Comparison of ENCODE assay signal across 8 cellular contexts in the genomic region with DNA sequence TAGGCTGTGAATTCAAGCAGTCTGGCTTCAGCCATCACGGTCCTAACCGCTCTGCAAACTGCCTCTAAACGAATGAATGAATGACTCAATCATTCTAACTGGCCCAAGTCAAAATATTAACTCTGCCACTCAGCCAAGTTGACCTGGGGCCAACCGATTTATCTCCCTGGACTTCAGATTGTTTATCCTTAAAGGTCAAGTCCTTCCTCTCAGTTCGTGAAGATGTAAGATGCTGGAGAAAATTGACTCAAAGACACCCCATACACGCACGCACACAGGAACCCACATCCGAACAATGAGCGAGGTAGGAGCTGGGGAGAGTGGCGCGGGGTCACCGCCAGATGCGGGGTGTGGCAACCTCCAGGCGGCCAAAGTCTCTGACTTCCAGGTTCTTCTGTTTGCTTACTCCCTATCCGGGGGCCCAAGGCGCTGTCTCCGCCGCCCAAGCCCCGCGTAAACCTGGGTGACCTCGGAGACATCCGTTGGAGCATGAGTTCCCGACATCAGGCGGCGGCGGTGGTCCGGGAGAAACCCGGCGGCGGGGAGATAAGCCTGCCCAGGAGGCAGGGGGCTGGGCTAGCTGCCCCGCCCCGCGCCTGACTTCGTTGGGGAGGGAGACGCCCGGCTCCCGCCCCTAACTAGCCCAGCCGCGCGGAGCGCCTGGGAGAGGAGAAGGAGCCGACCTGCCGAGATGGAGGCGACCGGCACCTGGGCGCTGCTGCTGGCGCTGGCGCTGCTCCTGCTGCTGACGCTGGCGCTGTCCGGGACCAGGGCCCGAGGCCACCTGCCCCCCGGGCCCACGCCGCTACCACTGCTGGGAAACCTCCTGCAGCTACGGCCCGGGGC. TPM values are rescaled to one million over a fixed set of nuclear protein-coding genes. Genes with fewer than 3 reads are reported as not detected.
A peak's percentile ranks its signal among the peaks of the same experiment; 100 is the strongest.
DNase-seq lines count a peak whose midpoint lies in the region; ATAC-seq lines count a peak whose summit lies in the region.

A gene with protein sequence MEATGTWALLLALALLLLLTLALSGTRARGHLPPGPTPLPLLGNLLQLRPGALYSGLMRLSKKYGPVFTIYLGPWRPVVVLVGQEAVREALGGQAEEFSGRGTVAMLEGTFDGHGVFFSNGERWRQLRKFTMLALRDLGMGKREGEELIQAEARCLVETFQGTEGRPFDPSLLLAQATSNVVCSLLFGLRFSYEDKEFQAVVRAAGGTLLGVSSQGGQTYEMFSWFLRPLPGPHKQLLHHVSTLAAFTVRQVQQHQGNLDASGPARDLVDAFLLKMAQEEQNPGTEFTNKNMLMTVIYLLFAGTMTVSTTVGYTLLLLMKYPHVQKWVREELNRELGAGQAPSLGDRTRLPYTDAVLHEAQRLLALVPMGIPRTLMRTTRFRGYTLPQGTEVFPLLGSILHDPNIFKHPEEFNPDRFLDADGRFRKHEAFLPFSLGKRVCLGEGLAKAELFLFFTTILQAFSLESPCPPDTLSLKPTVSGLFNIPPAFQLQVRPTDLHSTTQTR (plus strand): TSS at position 646 of the 846 bp plus-strand sequence. CDS start 46 bp downstream, at position 692.

- DNase-seq in activated CD4-positive, alpha-beta T cell treated with anti-CD3 and anti-CD28 coated beads for 36 hours, result peak; percentile 46
- DNase-seq in activated CD4-positive, alpha-beta T cell treated with anti-CD3 and anti-CD28 coated beads, Interleukin-2, amount 50 U/mL, for 1 hour, result no peak
- DNase-seq in activated T-helper 1 cell treated with anti-CD3 and anti-CD28 coated beads, Interleukin-12 subunit alpha, Interleukin-12 subunit beta, Interleukin-2, Interleukin-4 antibody, amounts not matched to agents 30 ng/mL and 10 ng/mL and 1 ng/mL, durations not matched to agents 14 hours and 24 hours and 36 hours (ENCODE audit: low spot score), result peak; percentile 17
- DNase-seq in stimulated activated effector memory CD8-positive, alpha-beta T cell treated with anti-CD3 and anti-CD28 coated beads, Interleukin-12 subunit alpha, Interleukin-12 subunit beta, amount 100 ng/mL, for 72 hours (ENCODE audit: low spot score in 2 of 2), result no peak
- no peak for DNase-seq in activated CD4-positive, CD25-positive, alpha-beta regulatory T cell (lab: John Stamatoyannopoulos, UW)

- H3K4me1 ChIP-seq in iPS-15b (ENCODE audit: control insufficient read depth, insufficient read depth, low read length), result peaks cover 22% of the 10 kb centered on the region

- peak within 1 kb of the TSS; percentile 29 for H3K27ac Mint-ChIP-seq in activated CD4-positive, alpha-beta T cell treated with anti-CD3 and anti-CD28 coated beads for 36 hours
- no peak within 1 kb of the TSS for H3K27ac Mint-ChIP-seq in activated T-helper 1 cell treated with anti-CD3 and anti-CD28 coated beads, Interleukin-12 subunit alpha, Interleukin-12 subunit beta, Interleukin-2, Interleukin-4 antibody, amounts not matched to agents 30 ng/mL and 10 ng/mL and 1 ng/mL, durations not matched to agents 14 hours and 24 hours and 36 hours
- H3K27ac Mint-ChIP-seq in stimulated activated effector memory CD8-positive, alpha-beta T cell treated with anti-CD3 and anti-CD28 coated beads, Interleukin-12 subunit alpha, Interleukin-12 subunit beta, amount 100 ng/mL, for 72 hours, result no peak within 1 kb of the TSS

- H3K27me3 ChIP-seq in iPS-15b (ENCODE audit: control insufficient read depth, insufficient read depth, low read length), result no peaks in the 10 kb centered on the region

- POLR2A ChIA-PET in activated CD4-positive, alpha-beta T cell treated with anti-CD3 and anti-CD28 coated beads for 36 hours (lab: Charles Lee), result no interaction called here

- intact Hi-C loops in activated CD4-positive, alpha-beta T cell treated with anti-CD3 and anti-CD28 coated beads for 36 hours (cut with DNase I, micrococcal nuclease), result no loop called here
- intact Hi-C loops in activated T-helper 1 cell treated with anti-CD3 and anti-CD28 coated beads, Interleukin-12 subunit alpha, Interleukin-12 subunit beta, Interleukin-2, Interleukin-4 antibody, amounts not matched to agents 30 ng/mL and 10 ng/mL and 1 ng/mL, durations not matched to agents 14 hours and 24 hours and 36 hours (cut with micrococcal nuclease), result no loop called here

- peak within 1 kb of the TSS; percentile 88 for H3K9ac ChIP-seq in iPS-15b (ENCODE audit: low read depth, low read length)

- H3K4me3 ChIP-seq in iPS-15b (ENCODE audit: low read depth, low read length), result peak within 1 kb of the TSS; percentile 94

- ATAC-seq in activated CD4-positive, alpha-beta T cell treated with anti-CD3 and anti-CD28 coated beads for 36 hours, result peak; percentile 71
- ATAC-seq in stimulated activated effector memory CD8-positive, alpha-beta T cell treated with anti-CD3 and anti-CD28 coated beads, Interleukin-12 subunit alpha, Interleukin-12 subunit beta, amount 100 ng/mL, for 72 hours, result peak; percentile 60
- ATAC-seq in GM21526 (IDR thresholded peaks at IDR 0.05; ENCODE audit: low FRiP score, unreplicated experiment) (no peak), GM18519 (IDR thresholded peaks at IDR 0.05; ENCODE audit: low FRiP score, unreplicated experiment) (no peak)

- H3K9me3 Mint-ChIP-seq in activated CD4-positive, alpha-beta T cell treated with anti-CD3 and anti-CD28 coated beads for 36 hours (ENCODE audit: low read depth), result no peaks in the 10 kb centered on the region
- no peaks in the 10 kb centered on the region for H3K9me3 Mint-ChIP-seq in activated T-helper 1 cell treated with anti-CD3 and anti-CD28 coated beads, Interleukin-12 subunit alpha, Interleukin-12 subunit beta, Interleukin-2, Interleukin-4 antibody, amounts not matched to agents 30 ng/mL and 10 ng/mL and 1 ng/mL, durations not matched to agents 14 hours and 24 hours and 36 hours
- no peaks in the 10 kb centered on the region for H3K9me3 Mint-ChIP-seq in stimulated activated effector memory CD8-positive, alpha-beta T cell treated with anti-CD3 and anti-CD28 coated beads, Interleukin-12 subunit alpha, Interleukin-12 subunit beta, amount 100 ng/mL, for 72 hours

- H3K4me3 Mint-ChIP-seq in activated CD4-positive, alpha-beta T cell treated with anti-CD3 and anti-CD28 coated beads for 36 hours, result peak within 1 kb of the TSS; percentile 41
- H3K4me3 Mint-ChIP-seq in activated T-helper 1 cell treated with anti-CD3 and anti-CD28 coated beads, Interleukin-12 subunit alpha, Interleukin-12 subunit beta, Interleukin-2, Interleukin-4 antibody, amounts not matched to agents 30 ng/mL and 10 ng/mL and 1 ng/mL, durations not matched to agents 14 hours and 24 hours and 36 hours, result peak within 1 kb of the TSS; percentile 71
- H3K4me3 Mint-ChIP-seq in stimulated activated effector memory CD8-positive, alpha-beta T cell treated with anti-CD3 and anti-CD28 coated beads, Interleukin-12 subunit alpha, Interleukin-12 subunit beta, amount 100 ng/mL, for 72 hours, result peak within 1 kb of the TSS; percentile 37

- peaks cover 12% of the 10 kb centered on the region for H3K4me1 Mint-ChIP-seq in activated CD4-positive, alpha-beta T cell treated with anti-CD3 and anti-CD28 coated beads for 36 hours
- H3K4me1 Mint-ChIP-seq in activated T-helper 1 cell treated with anti-CD3 and anti-CD28 coated beads, Interleukin-12 subunit alpha, Interleukin-12 subunit beta, Interleukin-2, Interleukin-4 antibody, amounts not matched to agents 30 ng/mL and 10 ng/mL and 1 ng/mL, durations not matched to agents 14 hours and 24 hours and 36 hours (ENCODE audit: low read depth), result peaks cover 18% of the 10 kb centered on the region
- H3K4me1 Mint-ChIP-seq in stimulated activated effector memory CD8-positive, alpha-beta T cell treated with anti-CD3 and anti-CD28 coated beads, Interleukin-12 subunit alpha, Interleukin-12 subunit beta, amount 100 ng/mL, for 72 hours, result peaks cover 16% of the 10 kb centered on the region

- peaks cover 34% of the 10 kb centered on the region for H3K27me3 Mint-ChIP-seq in activated CD4-positive, alpha-beta T cell treated with anti-CD3 and anti-CD28 coated beads for 36 hours
- H3K27me3 Mint-ChIP-seq in activated T-helper 1 cell treated with anti-CD3 and anti-CD28 coated beads, Interleukin-12 subunit alpha, Interleukin-12 subunit beta, Interleukin-2, Interleukin-4 antibody, amounts not matched to agents 30 ng/mL and 10 ng/mL and 1 ng/mL, durations not matched to agents 14 hours and 24 hours and 36 hours (ENCODE audit: insufficient read depth), result peaks cover 48% of the 10 kb centered on the region

- H3K36me3 ChIP-seq in iPS-15b (ENCODE audit: control insufficient read depth, insufficient read depth, low read length), result peaks cover 31% of the 10 kb centered on the region

- no peaks in the 10 kb centered on the region for H3K36me3 Mint-ChIP-seq in activated CD4-positive, alpha-beta T cell treated with anti-CD3 and anti-CD28 coated beads for 36 hours (ENCODE audit: low read depth)
- peaks cover 2% of the 10 kb centered on the region for H3K36me3 Mint-ChIP-seq in activated T-helper 1 cell treated with anti-CD3 and anti-CD28 coated beads, Interleukin-12 subunit alpha, Interleukin-12 subunit beta, Interleukin-2, Interleukin-4 antibody, amounts not matched to agents 30 ng/mL and 10 ng/mL and 1 ng/mL, durations not matched to agents 14 hours and 24 hours and 36 hours (ENCODE audit: low read depth)
- H3K36me3 Mint-ChIP-seq in stimulated activated effector memory CD8-positive, alpha-beta T cell treated with anti-CD3 and anti-CD28 coated beads, Interleukin-12 subunit alpha, Interleukin-12 subunit beta, amount 100 ng/mL, for 72 hours, result no peaks in the 10 kb centered on the region

- H3K9me3 ChIP-seq in iPS-15b (ENCODE audit: control insufficient read depth, insufficient read depth, low read length), result no peaks in the 10 kb centered on the region

- CTCF ChIA-PET in activated CD4-positive, alpha-beta T cell treated with anti-CD3 and anti-CD28 coated beads for 36 hours (lab: Charles Lee), result interaction anchor here (2.1 kb wide), 1 partner anchor 11 kb away, joined by 8 read pairs; no protein-coding TSS in a partner anchor

RNA-seq across cellular contexts. Expression of the gene that starts here (rescaled TPM):
- total RNA-seq in activated CD4-positive, alpha-beta T cell treated with anti-CD3 and anti-CD28 coated beads for 36 hours, result under 1 TPM; 0.46 to 0.84 TPM
- 0.60 and 0.73 TPM in 2 replicates for total RNA-seq in activated T-helper 1 cell treated with anti-CD3 and anti-CD28 coated beads, Interleukin-12 subunit alpha, Interleukin-12 subunit beta, Interleukin-2, Interleukin-4 antibody, amounts not matched to agents 30 ng/mL and 10 ng/mL and 1 ng/mL, durations not matched to agents 14 hours and 24 hours and 36 hours

Comparison
In these comparisons a context has a peak if more than half of its experiments do, and no peak if none do; other contexts are left out.
1. Peak in DNase-seq and ATAC-seq in activated CD4-positive, alpha-beta T cell treated with anti-CD3 and anti-CD28 coated beads for 36 hours; RNA of the gene not detected or under 1 TPM.
2. Peak in DNase-seq in activated T-helper 1 cell treated with anti-CD3 and anti-CD28 coated beads, Interleukin-12 subunit alpha, Interleukin-12 subunit beta, Interleukin-2, Interleukin-4 antibody, amounts not matched to agents 30 ng/mL and 10 ng/mL and 1 ng/mL, durations not matched to agents 14 hours and 24 hours and 36 hours; RNA of the gene not detected or under 1 TPM.